1 cellular context compared by ENCODE assay signal in genomic region chr14:74346341-74346740, GRCh38.
TF ChIP-seq lines count a peak whose summit lies in the region.

No MANE protein-coding gene starts in this region.

TF ChIP-seq in HepG2, 621 proteins besides CTCF, POLR2A, EP300 and RAD21 (continued from another document):
- TF ChIP-seq, protein P1, sequence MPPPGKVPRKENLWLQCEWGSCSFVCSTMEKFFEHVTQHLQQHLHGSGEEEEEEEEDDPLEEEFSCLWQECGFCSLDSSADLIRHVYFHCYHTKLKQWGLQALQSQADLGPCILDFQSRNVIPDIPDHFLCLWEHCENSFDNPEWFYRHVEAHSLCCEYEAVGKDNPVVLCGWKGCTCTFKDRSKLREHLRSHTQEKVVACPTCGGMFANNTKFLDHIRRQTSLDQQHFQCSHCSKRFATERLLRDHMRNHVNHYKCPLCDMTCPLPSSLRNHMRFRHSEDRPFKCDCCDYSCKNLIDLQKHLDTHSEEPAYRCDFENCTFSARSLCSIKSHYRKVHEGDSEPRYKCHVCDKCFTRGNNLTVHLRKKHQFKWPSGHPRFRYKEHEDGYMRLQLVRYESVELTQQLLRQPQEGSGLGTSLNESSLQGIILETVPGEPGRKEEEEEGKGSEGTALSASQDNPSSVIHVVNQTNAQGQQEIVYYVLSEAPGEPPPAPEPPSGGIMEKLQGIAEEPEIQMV (CRISPR knock-in tag; IDR thresholded peaks at IDR 0.05; ENCODE audit: low read depth) = no peak
- TF ChIP-seq, protein P2, sequence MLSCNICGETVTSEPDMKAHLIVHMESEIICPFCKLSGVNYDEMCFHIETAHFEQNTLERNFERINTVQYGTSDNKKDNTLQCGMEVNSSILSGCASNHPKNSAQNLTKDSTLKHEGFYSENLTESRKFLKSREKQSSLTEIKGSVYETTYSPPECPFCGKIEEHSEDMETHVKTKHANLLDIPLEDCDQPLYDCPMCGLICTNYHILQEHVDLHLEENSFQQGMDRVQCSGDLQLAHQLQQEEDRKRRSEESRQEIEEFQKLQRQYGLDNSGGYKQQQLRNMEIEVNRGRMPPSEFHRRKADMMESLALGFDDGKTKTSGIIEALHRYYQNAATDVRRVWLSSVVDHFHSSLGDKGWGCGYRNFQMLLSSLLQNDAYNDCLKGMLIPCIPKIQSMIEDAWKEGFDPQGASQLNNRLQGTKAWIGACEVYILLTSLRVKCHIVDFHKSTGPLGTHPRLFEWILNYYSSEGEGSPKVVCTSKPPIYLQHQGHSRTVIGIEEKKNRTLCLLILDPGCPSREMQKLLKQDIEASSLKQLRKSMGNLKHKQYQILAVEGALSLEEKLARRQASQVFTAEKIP (CRISPR knock-in tag; IDR thresholded peaks at IDR 0.05; ENCODE audit: borderline replicate concordance) = no peak
- TF ChIP-seq SOX13 (IDR thresholded peaks at IDR 0.05) (no peak), SOX13 (CRISPR knock-in tag; conservative IDR thresholded peaks at IDR 0.05 in 1 of 2, IDR thresholded peaks at IDR 0.05 in 1 of 2) (no peak), HMG20A (CRISPR knock-in tag; IDR thresholded peaks at IDR 0.05; ENCODE audit: borderline replicate concordance) (no peak), ZNF737 (CRISPR knock-in tag; IDR thresholded peaks at IDR 0.05; ENCODE audit: borderline replicate concordance) (no peak), ZNF160 (CRISPR knock-in tag; IDR thresholded peaks at IDR 0.05) (no peak), YY1 (IDR thresholded peaks at IDR 0.05; ENCODE audit: insufficient read depth, insufficient replicate concordance, low read depth, low read length) (no peak), CHD4 (IDR thresholded peaks at IDR 0.05; ENCODE audit: borderline replicate concordance, low read length) (no peak)
- TF ChIP-seq, protein P3, sequence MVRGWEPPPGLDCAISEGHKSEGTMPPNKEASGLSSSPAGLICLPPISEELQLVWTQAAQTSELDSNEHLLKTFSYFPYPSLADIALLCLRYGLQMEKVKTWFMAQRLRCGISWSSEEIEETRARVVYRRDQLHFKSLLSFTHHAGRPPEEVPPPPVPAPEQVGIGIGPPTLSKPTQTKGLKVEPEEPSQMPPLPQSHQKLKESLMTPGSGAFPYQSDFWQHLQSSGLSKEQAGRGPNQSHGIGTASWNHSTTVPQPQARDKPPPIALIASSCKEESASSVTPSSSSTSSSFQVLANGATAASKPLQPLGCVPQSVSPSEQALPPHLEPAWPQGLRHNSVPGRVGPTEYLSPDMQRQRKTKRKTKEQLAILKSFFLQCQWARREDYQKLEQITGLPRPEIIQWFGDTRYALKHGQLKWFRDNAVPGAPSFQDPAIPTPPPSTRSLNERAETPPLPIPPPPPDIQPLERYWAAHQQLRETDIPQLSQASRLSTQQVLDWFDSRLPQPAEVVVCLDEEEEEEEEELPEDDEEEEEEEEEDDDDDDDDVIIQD (CRISPR knock-in tag; IDR thresholded peaks at IDR 0.05; ENCODE audit: low read depth) = no peak
- TF ChIP-seq, protein P4, sequence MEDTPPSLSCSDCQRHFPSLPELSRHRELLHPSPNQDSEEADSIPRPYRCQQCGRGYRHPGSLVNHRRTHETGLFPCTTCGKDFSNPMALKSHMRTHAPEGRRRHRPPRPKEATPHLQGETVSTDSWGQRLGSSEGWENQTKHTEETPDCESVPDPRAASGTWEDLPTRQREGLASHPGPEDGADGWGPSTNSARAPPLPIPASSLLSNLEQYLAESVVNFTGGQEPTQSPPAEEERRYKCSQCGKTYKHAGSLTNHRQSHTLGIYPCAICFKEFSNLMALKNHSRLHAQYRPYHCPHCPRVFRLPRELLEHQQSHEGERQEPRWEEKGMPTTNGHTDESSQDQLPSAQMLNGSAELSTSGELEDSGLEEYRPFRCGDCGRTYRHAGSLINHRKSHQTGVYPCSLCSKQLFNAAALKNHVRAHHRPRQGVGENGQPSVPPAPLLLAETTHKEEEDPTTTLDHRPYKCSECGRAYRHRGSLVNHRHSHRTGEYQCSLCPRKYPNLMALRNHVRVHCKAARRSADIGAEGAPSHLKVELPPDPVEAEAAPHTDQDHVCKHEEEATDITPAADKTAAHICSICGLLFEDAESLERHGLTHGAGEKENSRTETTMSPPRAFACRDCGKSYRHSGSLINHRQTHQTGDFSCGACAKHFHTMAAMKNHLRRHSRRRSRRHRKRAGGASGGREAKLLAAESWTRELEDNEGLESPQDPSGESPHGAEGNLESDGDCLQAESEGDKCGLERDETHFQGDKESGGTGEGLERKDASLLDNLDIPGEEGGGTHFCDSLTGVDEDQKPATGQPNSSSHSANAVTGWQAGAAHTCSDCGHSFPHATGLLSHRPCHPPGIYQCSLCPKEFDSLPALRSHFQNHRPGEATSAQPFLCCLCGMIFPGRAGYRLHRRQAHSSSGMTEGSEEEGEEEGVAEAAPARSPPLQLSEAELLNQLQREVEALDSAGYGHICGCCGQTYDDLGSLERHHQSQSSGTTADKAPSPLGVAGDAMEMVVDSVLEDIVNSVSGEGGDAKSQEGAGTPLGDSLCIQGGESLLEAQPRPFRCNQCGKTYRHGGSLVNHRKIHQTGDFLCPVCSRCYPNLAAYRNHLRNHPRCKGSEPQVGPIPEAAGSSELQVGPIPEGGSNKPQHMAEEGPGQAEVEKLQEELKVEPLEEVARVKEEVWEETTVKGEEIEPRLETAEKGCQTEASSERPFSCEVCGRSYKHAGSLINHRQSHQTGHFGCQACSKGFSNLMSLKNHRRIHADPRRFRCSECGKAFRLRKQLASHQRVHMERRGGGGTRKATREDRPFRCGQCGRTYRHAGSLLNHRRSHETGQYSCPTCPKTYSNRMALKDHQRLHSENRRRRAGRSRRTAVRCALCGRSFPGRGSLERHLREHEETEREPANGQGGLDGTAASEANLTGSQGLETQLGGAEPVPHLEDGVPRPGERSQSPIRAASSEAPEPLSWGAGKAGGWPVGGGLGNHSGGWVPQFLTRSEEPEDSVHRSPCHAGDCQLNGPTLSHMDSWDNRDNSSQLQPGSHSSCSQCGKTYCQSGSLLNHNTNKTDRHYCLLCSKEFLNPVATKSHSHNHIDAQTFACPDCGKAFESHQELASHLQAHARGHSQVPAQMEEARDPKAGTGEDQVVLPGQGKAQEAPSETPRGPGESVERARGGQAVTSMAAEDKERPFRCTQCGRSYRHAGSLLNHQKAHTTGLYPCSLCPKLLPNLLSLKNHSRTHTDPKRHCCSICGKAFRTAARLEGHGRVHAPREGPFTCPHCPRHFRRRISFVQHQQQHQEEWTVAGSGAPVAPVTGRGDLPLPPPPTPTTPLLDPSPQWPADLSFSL (CRISPR knock-in tag; IDR thresholded peaks at IDR 0.05) = no peak
